In the genomic region with DNA sequence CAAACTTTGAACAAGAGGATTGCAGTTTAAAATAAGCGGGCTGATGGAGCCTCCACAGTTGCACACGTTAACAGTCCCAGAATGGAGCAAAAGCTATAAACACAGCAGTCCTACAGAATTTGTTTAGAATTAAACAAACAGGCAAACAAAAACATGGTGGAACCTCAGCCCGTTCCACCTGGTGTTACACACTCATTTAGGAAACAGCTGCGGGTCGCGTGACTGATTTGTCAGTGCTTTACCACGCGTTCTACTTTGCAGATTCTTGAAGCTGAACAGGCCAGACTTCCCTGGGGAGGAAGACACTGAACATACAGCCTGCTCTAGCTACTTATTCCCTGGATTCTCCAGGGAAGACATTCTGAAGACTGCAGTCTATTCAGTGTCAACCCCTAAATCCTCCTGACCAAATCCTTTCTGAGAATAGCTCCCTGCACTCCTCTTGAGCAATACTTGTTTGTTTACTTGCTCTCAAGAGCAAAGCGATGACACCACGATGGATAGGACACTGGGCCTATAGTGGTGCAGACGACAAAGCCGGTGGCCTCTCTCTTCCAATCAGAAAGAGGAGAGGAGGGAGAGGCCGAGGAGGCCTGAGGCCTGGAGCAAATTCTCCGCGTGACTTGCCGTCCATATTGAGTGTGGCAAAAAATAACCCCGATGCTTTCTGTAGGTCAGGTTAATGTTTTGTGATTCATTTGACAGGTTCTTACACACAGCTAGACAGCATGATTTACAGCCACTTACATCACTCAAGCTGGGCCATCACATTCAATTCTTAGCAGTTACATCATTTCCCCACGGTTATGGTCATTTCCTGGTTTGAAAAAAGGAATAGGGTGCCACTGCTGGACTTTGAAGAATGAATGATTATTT, we compare ENCODE assay signal across 8 cellular contexts. TPM values are rescaled to one million over a fixed set of nuclear protein-coding genes. Genes with fewer than 3 reads are reported as not detected.
DNase-seq lines count a peak whose midpoint lies in the region; ATAC-seq and TF ChIP-seq lines count a peak whose summit lies in the region.

No MANE protein-coding gene starts in this region.

- H3K4me1 ChIP-seq in heart right ventricle: peaks cover 10 to 45% (median 41%) of the 10 kb centered on the region in 9 donors

- no peaks in the 10 kb centered on the region for H3K36me3 Mint-ChIP-seq in type B pancreatic cell

- 7 to 8% methylated on average over 18 of the region's 18 CpGs for WGBS in heart right ventricle, 2 donors

- no peaks in the 10 kb centered on the region for H3K36me3 ChIP-seq in heart right ventricle

- in situ Hi-C loops in GM13977 (cut with MboI; ENCODE audit: low pct_unique_long_range_greater_than_20kb, low sequenced_read_pairs, unreplicated experiment): no loop called here

- intact Hi-C loops in heart right ventricle (cut with DNase I): loop anchor here in 2 of 10 donors (2.0 to 10.0 kb wide), 2 partner anchors 71 to 823 kb away; a partner anchor contains a TSS

- DNase-seq in GM13977 (ENCODE audit: low spot score) (peak; percentile 90), NCI-H146 (lab: John Stamatoyannopoulos, UW) (peak; percentile 94), T follicular helper cell (ENCODE audit: low read depth) (peak; percentile 84), amniotic epithelial cell (ENCODE audit: low read depth) (peak; percentile 100), heart right ventricle (peak; percentile 82 to 97), pons (ENCODE audit: low spot score) (peak; percentile 100), type B pancreatic cell (ENCODE audit: extremely low spot score, unreplicated experiment) (no peak)

- peak overlapping the region; percentile 98 for H3K27ac Mint-ChIP-seq in type B pancreatic cell

- ATAC-seq in HG02884 (IDR thresholded peaks at IDR 0.05; ENCODE audit: unreplicated experiment) (peak; percentile 44), heart right ventricle (peak; percentile 59 to 85 (median 74))

- TF ChIP-seq CTCF in GM13977 (IDR thresholded peaks at IDR 0.05; ENCODE audit: extremely low read depth, insufficient read depth, missing control alignments) (no peak), heart right ventricle (IDR thresholded peaks at IDR 0.05) (no peak), type B pancreatic cell (conservative IDR thresholded peaks at IDR 0.05) (no peak)

- H3K9me3 ChIP-seq in heart right ventricle: no peaks in the 10 kb centered on the region

- H3K4me1 Mint-ChIP-seq in type B pancreatic cell (ENCODE audit: unreplicated experiment): peaks cover 21% of the 10 kb centered on the region

- no peaks in the 10 kb centered on the region for H3K27me3 ChIP-seq in heart right ventricle

- H3K4me3 Mint-ChIP-seq in type B pancreatic cell: peak overlapping the region; percentile 82

- H3K4me3 ChIP-seq in heart right ventricle: peak overlapping the region in 7 of 10 donors; percentile 23 to 41 (median 29)

- peak overlapping the region; percentile 83 to 95 (median 88) for H3K27ac ChIP-seq in heart right ventricle

- no peaks in the 10 kb centered on the region for H3K9me3 Mint-ChIP-seq in type B pancreatic cell

- peaks cover 3% of the 10 kb centered on the region for H3K27me3 Mint-ChIP-seq in type B pancreatic cell

RNA-seq across cellular contexts. Expression of a gene that starts 4.0 kb away (rescaled TPM):
- total RNA-seq in heart right ventricle: 100 to 1,000 TPM; 109 to 141 (median 125) TPM
- polyA plus RNA-seq in heart right ventricle: 100 to 1,000 TPM in 1 of 2 donors, 10 to 100 TPM in 1; 47.0 to 161 TPM
- 44.4 and 58.5 TPM in 2 replicates for total RNA-seq in type B pancreatic cell (ENCODE audit: low replicate concordance)

RNA-seq across cellular contexts. Expression of a gene that starts 4.6 kb away (rescaled TPM):
- total RNA-seq in heart right ventricle (10 to 100 TPM; 58.3 to 94.3 (median 74.0) TPM), type B pancreatic cell (ENCODE audit: low replicate concordance) (26.5 and 35.1 TPM in 2 replicates)
- 10 to 100 TPM; 15.1 to 21.4 TPM for polyA plus RNA-seq in heart right ventricle
